In the genomic region with DNA sequence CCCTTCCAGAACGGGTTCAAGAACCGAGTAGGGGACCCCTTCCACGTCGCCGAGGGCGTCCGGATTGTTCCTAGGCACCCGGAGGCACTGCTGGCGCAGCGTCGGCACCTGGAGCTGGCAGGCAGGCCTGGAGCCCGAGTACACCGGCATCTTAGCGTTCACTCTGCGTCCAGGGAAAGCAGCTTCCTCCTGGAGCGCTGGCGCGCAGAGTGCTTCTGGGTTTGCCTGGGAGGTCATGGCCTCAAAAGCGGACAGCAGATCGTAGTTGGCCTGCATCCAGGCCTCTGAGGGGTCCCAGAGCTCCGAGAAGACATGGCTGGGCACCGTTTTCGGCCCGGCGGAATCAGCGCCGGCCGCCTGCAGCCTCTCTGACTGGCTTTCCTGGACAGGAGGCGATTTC, we compare ENCODE assay signal across 9 cellular contexts. TPM values are rescaled to one million over a fixed set of nuclear protein-coding genes. Genes with fewer than 3 reads are reported as not detected.
"Had no signal": no experiment of that assay in that cellular context is flagged by ENCODE, and none has a peak within 500 bp of the region (broad histone marks: within the 10 kb centered on the region; RNA-seq: fewer than 3 reads in every experiment).

No MANE protein-coding gene starts in this region.

RNA-seq across cellular contexts. Expression of a gene that starts 12.6 kb away (rescaled TPM):
- total RNA-seq: HepG2, HT1080, IMR-90, NCI-H460, PC-9, Peyer's patch, Right ventricle myocardium superior, RPMI7951, SJSA1 had no signal
- polyA plus RNA-seq: HepG2, IMR-90 had no signal
